Comparison of ENCODE assay signal across 8 cellular contexts in genomic region chr18:62523631-62524442, GRCh38. TPM values are rescaled to one million over a fixed set of nuclear protein-coding genes. Genes with fewer than 3 reads are reported as not detected.
DNase-seq lines count a peak whose midpoint lies in the region; ATAC-seq, FAIRE-seq and TF ChIP-seq lines count a peak whose summit lies in the region.

No MANE protein-coding gene starts in this region.

- H3K4me3 ChIP-seq in SK-N-MC: peak overlapping the region; percentile 91
- peak overlapping the region; percentile 77 for H3K4me3 ChIP-seq in parathyroid adenoma (ENCODE audit: low read depth, low read length)
- H3K4me3 ChIP-seq in urinary bladder (ENCODE audit: low read depth, low read length): peak overlapping the region; percentile 96

- intact Hi-C loops in Right ventricle myocardium superior (cut with DNase I): loop anchor here (5.0 to 10.0 kb wide), 2 partner anchors 61 to 97 kb away; no protein-coding TSS in a partner anchor

- peak overlapping the region; percentile 65 for H3K9ac ChIP-seq in SK-N-MC (ENCODE audit: insufficient read length)
- H3K9ac ChIP-seq in parathyroid adenoma: peak overlapping the region; percentile 49

- H3K9me3 Mint-ChIP-seq in activated naive CD8-positive, alpha-beta T cell (ENCODE audit: low read depth): no peaks in the 10 kb centered on the region

- WGBS in urinary bladder: under 1% methylated on average over 100 of the region's 100 CpGs

- peaks cover 15% of the 10 kb centered on the region for H3K79me2 ChIP-seq in parathyroid adenoma

- H3K27me3 ChIP-seq in parathyroid adenoma (ENCODE audit: control insufficient read depth, insufficient read depth, low read length): no peaks in the 10 kb centered on the region

- H2AFZ ChIP-seq in parathyroid adenoma: peak overlapping the region; percentile 79

- peak overlapping the region; percentile 85 for H3K27ac Mint-ChIP-seq in activated naive CD8-positive, alpha-beta T cell

- peaks cover 6% of the 10 kb centered on the region for H3K4me1 ChIP-seq in parathyroid adenoma
- H3K4me1 ChIP-seq in urinary bladder (ENCODE audit: insufficient read depth): no peaks in the 10 kb centered on the region

- H3K27me3 Mint-ChIP-seq in activated naive CD8-positive, alpha-beta T cell: no peaks in the 10 kb centered on the region

- H3K9me3 ChIP-seq in SK-N-MC (ENCODE audit: low read depth, low read length): no peaks in the 10 kb centered on the region
- no peaks in the 10 kb centered on the region for H3K9me3 ChIP-seq in parathyroid adenoma (ENCODE audit: control insufficient read depth, low read length)

- DNase-seq in D721Med (ENCODE audit: insufficient read length, low spot score) (peak; percentile 57), SK-N-MC (ENCODE audit: low read depth, low spot score) (no peak), Right ventricle myocardium superior (peak; percentile 76)

- peak overlapping the region; percentile 73 for H3K4me2 ChIP-seq in parathyroid adenoma (ENCODE audit: low read length)

- H3K27ac ChIP-seq in SK-N-MC (peak overlapping the region; percentile 19; the same call in 1 of the 2 replicates), parathyroid adenoma (peak overlapping the region; percentile 84), urinary bladder (ENCODE audit: low read depth) (peak overlapping the region; percentile 94)

- peak overlapping the region; percentile 98 for H3K4me3 Mint-ChIP-seq in activated naive CD8-positive, alpha-beta T cell

- no peak for FAIRE-seq in D721Med (lab: Jason Lieb, UNC)

- H3K36me3 ChIP-seq in SK-N-MC (ENCODE audit: insufficient read depth, low read length) (no peaks in the 10 kb centered on the region), parathyroid adenoma (ENCODE audit: control insufficient read depth, insufficient read depth, low read length) (no peaks in the 10 kb centered on the region), urinary bladder (ENCODE audit: insufficient read depth) (no peaks in the 10 kb centered on the region)

- no peak for TF ChIP-seq CTCF in D721Med (IDR thresholded peaks at IDR 0.05; ENCODE audit: insufficient read depth, missing control alignments)
- no peak for TF ChIP-seq CTCF in parathyroid adenoma (IDR thresholded peaks at IDR 0.05)

- ATAC-seq in HG03432 (IDR thresholded peaks at IDR 0.05; ENCODE audit: unreplicated experiment): peak; percentile 3
- no peak for ATAC-seq in Right ventricle myocardium superior (ENCODE audit: poor library complexity)
- ATAC-seq in GM18909 (IDR thresholded peaks at IDR 0.05; ENCODE audit: poor library complexity, unreplicated experiment): no peak

- H3K4me1 Mint-ChIP-seq in activated naive CD8-positive, alpha-beta T cell (ENCODE audit: low read depth): peaks cover 36% of the 10 kb centered on the region

- H3K36me3 Mint-ChIP-seq in activated naive CD8-positive, alpha-beta T cell: peaks cover 4% of the 10 kb centered on the region

RNA-seq across cellular contexts. Expression of gene ZCCHC2, which starts 1.0 kb away (rescaled TPM):
- total RNA-seq in Right ventricle myocardium superior (16.1 TPM), urinary bladder (13.4 TPM)
- polyA plus RNA-seq in urinary bladder: 10.8 TPM

Comparison
In these comparisons a context has a peak if more than half of its experiments do, and no peak if none do; other contexts are left out.
1. H3K27ac ChIP-seq: peak in every context shown above with its lines; median percentile 94 in urinary bladder; 84 in parathyroid adenoma; 19 in SK-N-MC.